ENCODE assay signal across 8 cellular contexts in the genomic region with DNA sequence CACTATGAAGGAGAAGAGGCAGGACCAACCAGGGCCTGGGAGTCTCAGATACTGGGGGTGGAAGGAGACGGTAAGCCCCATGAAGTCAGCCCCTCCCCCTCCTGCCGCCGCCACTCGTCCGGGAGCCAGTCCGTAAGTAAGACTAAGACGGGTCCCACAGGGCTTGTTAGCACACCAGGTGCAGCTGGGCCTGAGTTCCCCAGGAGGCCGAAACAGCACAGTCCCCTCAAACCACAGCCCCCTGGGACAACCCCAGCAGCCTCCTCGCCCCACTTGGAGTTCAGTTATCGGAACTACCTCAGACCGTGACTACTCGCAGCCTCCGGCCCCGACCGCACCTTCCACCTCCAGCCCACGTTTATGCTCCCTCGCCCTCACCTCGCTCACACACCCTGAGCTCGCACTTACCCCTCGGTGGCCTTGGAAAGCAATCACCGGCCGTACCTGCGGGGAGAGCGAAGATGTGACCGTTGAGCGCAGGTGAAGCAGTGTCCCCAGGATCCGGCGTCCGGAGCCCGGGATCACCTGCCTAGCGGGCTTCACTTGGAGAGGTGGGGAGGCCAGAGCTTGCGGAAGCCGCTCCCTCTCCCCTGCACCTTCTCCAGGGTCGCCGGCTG. TPM values are rescaled to one million over a fixed set of nuclear protein-coding genes. Genes with fewer than 3 reads are reported as not detected.
DNase-seq lines count a peak whose midpoint lies in the region; ATAC-seq, FAIRE-seq and TF ChIP-seq lines count a peak whose summit lies in the region.

No MANE protein-coding gene starts in this region.

- peak overlapping the region; percentile 94 for H3K4me3 Mint-ChIP-seq in natural killer cell

- H3K27me3 ChIP-seq in AG04450 (ENCODE audit: control insufficient read depth, insufficient read depth, low read length) (no peaks in the 10 kb centered on the region), H1 (replicated peaks in 1 of 4; ENCODE audit: control insufficient read depth in 3 of 4, extremely low read depth in 1 of 4, insufficient read depth in 3 of 4, low read length in 3 of 4) (peaks cover 0 to 2% (median 0%) of the 10 kb centered on the region in 4 experiments; a peak in 2 of 7 replicates)

- H4K91ac ChIP-seq in H1 (replicated peaks; ENCODE audit: insufficient read length, low read length), result peak overlapping the region; percentile 70

- CTCF ChIA-PET in AG04450 (lab: Charles Lee) (interaction anchor here (0.8 to 1.8 kb wide), 10 partner anchors 8 to 39 kb away, joined by 3 to 13 read pairs (median 5); a partner anchor contains a TSS), RWPE1 (lab: Yijun Ruan, JAX) (interaction anchor here (1.7 kb wide), 1 partner anchor 335 kb away, joined by 5 read pairs; no protein-coding TSS in a partner anchor), H1 (lab: Charles Lee; ENCODE audit: partially characterized antibody) (interaction anchor here (0.8 to 4.8 kb wide), 11 partner anchors 8 to 267 kb away, joined by 3 to 50 read pairs (median 4); a partner anchor contains a TSS)

- peak overlapping the region; percentile 77; the same call in 1 of the 2 replicates for H2AFZ ChIP-seq in H1 (ENCODE audit: low read length)

- H2BK120ac ChIP-seq in H1 (replicated peaks; ENCODE audit: low read depth, low read length), result no peak overlapping the region

- H3K27ac ChIP-seq in AG04450 (ENCODE audit: low read depth, low read length) (peak overlapping the region; percentile 11), RWPE1 (peak overlapping the region; percentile 93), H1 (ENCODE audit: low read depth, low read length) (no peak overlapping the region)

- 0 out of 2 replicates have a peak overlapping the region, but pooled peaks have one; percentile 60 for H2BK5ac ChIP-seq in H1 (ENCODE audit: low read depth, low read length)

- no peaks in the 10 kb centered on the region for H3K9me3 Mint-ChIP-seq in natural killer cell

- H3K27ac Mint-ChIP-seq in natural killer cell, result peak overlapping the region; percentile 85 to 92

- H2BK12ac ChIP-seq in H1 (ENCODE audit: low read depth, low read length), result peak overlapping the region; percentile 50; the same call in 1 of the 2 replicates

- peak; percentile 57 for ATAC-seq in GM18861 (IDR thresholded peaks at IDR 0.05; ENCODE audit: unreplicated experiment)
- ATAC-seq in HG02981 (IDR thresholded peaks at IDR 0.05; ENCODE audit: unreplicated experiment), result peak; percentile 64
- ATAC-seq in natural killer cell, result no peak

- no peaks in the 10 kb centered on the region for H3K79me2 ChIP-seq in H1 (ENCODE audit: control insufficient read depth in 1 of 2, insufficient read depth in 2 of 2, low read length in 2 of 2)

- peak overlapping the region; percentile 83 to 98 for H3K4me2 ChIP-seq in H1 (ENCODE audit: insufficient read depth in 1 of 2, low read depth in 2 of 2, low read length in 2 of 2)

- H3K9me3 ChIP-seq in AG04450 (ENCODE audit: control insufficient read depth, insufficient read depth, low read length), result no peaks in the 10 kb centered on the region
- H3K9me3 ChIP-seq in H1 (ENCODE audit: insufficient read depth in 2 of 2, low read depth in 1 of 2, low read length in 1 of 2), result no peaks in the 10 kb centered on the region

- H3K18ac ChIP-seq in H1 (ENCODE audit: extremely low read depth, low read length), result peak overlapping the region; percentile 90; the same call in 1 of the 2 replicates

- no peak for TF ChIP-seq POLR2A in H1 (IDR thresholded peaks at IDR 0.05; ENCODE audit: control extremely low read depth in 1 of 2, low read depth in 2 of 2, low read length in 2 of 2)

- TF ChIP-seq CTCF in AG04450 (IDR thresholded peaks at IDR 0.05; ENCODE audit: low read depth, low read length), result no peak
- no peak for TF ChIP-seq CTCF in RWPE1 (conservative IDR thresholded peaks at IDR 0.05; ENCODE audit: low read depth)
- TF ChIP-seq CTCF in H1 (IDR thresholded peaks at IDR 0.05; ENCODE audit: control extremely low read depth in 1 of 3, insufficient read depth in 1 of 3, low read depth in 1 of 3, low read length in 3 of 3), result no peak
- TF ChIP-seq CTCF in natural killer cell (IDR thresholded peaks at IDR 0.05), result no peak

- peaks cover 16 to 29% (median 21%) of the 10 kb centered on the region in 4 experiments for H3K36me3 ChIP-seq in H1 (ENCODE audit: control insufficient read depth in 2 of 4, insufficient read depth in 4 of 4, low read length in 3 of 4)

- no peak overlapping the region for H2BK20ac ChIP-seq in H1 (ENCODE audit: low read length)

- no peak for TF ChIP-seq EP300 in H1 (IDR thresholded peaks at IDR 0.05; ENCODE audit: borderline replicate concordance in 1 of 2, low read depth in 2 of 2, low read length in 2 of 2)

- no peak overlapping the region for H3K14ac ChIP-seq in H1 (ENCODE audit: insufficient read length)

- H3K4ac ChIP-seq in H1 (replicated peaks; ENCODE audit: insufficient read length, low read depth, low read length), result no peak overlapping the region

- no peak for TF ChIP-seq RAD21 in H1 (IDR thresholded peaks at IDR 0.05 in 1 of 2, conservative IDR thresholded peaks at IDR 0.05 in 1 of 2; ENCODE audit: low read depth in 2 of 2, low read length in 2 of 2)

- H3K56ac ChIP-seq in H1 (replicated peaks; ENCODE audit: insufficient read length, low read depth, low read length), result peak overlapping the region; percentile 67

- DNase-seq in AG04450 (ENCODE audit: low read depth, low spot score) (no peak), RWPE1 (ENCODE audit: low spot score) (no peak), H1 (ENCODE audit: low read depth in 1 of 2, low spot score in 2 of 2) (peak in 1 of 2 experiments; percentile 84), natural killer cell (no peak), NCI-H2081 treated with DMSO at 0.1 percent for 48 hours (lab: John Stamatoyannopoulos, UW) (no peak)
- DNase-seq in NK-92 treated with Interleukin-12 subunit alpha and Interleukin-12 subunit beta, amount 100 ng/mL, for 24 hours (lab: John Stamatoyannopoulos, UW), result no peak

- peak overlapping the region in 3 of 4 experiments; percentile 10 to 45 (median 40); a peak in 5 of 7 replicates for H3K9ac ChIP-seq in H1 (replicated peaks in 1 of 4; ENCODE audit: extremely low read depth in 1 of 4, low read depth in 3 of 4, low read length in 3 of 4)

- peaks cover 0 to 3% of the 10 kb centered on the region in 2 experiments for H4K20me1 ChIP-seq in H1 (replicated peaks in 1 of 2; ENCODE audit: control insufficient read depth in 1 of 2, insufficient read depth in 2 of 2, low read length in 2 of 2)

- H3K4me3 ChIP-seq in AG04450 (ENCODE audit: low read depth, low read length), result peak overlapping the region; percentile 63
- peak overlapping the region; percentile 51 to 78 (median 71) for H3K4me3 ChIP-seq in H1 (ENCODE audit: extremely low read depth in 1 of 4, insufficient read depth in 2 of 4, low read depth in 3 of 4, low read length in 4 of 4)

- no peaks in the 10 kb centered on the region for H3K27me3 Mint-ChIP-seq in natural killer cell (ENCODE audit: low read depth in 2 of 2)

- 4% methylated on average over 31 of the region's 35 CpGs; no CpG with 5 or more reads in 1 of the 2 experiments for WGBS in H1 (ENCODE audit: extremely low coverage in 1 of 2, insufficient coverage in 1 of 2, insufficient read length in 1 of 2, insufficient replicate concordance in 2 of 2, low coverage in 1 of 2, low lambda C conversion rate in 2 of 2, missing lambda C conversion rate in 1 of 2), 2 experiments

- H2AK5ac ChIP-seq in H1 (ENCODE audit: low read depth, low read length), result no peak overlapping the region

- peaks cover 12% of the 10 kb centered on the region for H3K23me2 ChIP-seq in H1 (ENCODE audit: low read depth, low read length)

- H3K79me1 ChIP-seq in H1 (ENCODE audit: low read depth, low read length), result no peaks in the 10 kb centered on the region

- peaks cover 12 to 22% of the 10 kb centered on the region in 2 donors for H3K4me1 Mint-ChIP-seq in natural killer cell

- FAIRE-seq in H1 (lab: Jason Lieb, UNC), result no peak

- peaks cover 10% of the 10 kb centered on the region for H3K36me3 Mint-ChIP-seq in natural killer cell

- no peak overlapping the region for H2BK15ac ChIP-seq in H1 (ENCODE audit: low read length)

- intact Hi-C loops in natural killer cell (cut with micrococcal nuclease), result no loop called here

- H4K5ac ChIP-seq in H1 (ENCODE audit: insufficient read length, low read depth, low read length), result peak overlapping the region; percentile 30

- H4K8ac ChIP-seq in H1 (ENCODE audit: extremely low read depth, insufficient read depth, low read length), result peak overlapping the region; percentile 91

- peaks cover 0 to 12% (median 5%) of the 10 kb centered on the region in 4 experiments; a peak in 5 of 7 replicates for H3K4me1 ChIP-seq in H1 (replicated peaks in 1 of 4; ENCODE audit: control insufficient read depth in 3 of 4, insufficient read depth in 4 of 4, low read length in 3 of 4)

- POLR2A ChIA-PET in AG04450 (lab: Yijun Ruan, JAX) (interaction anchor here (1.0 to 1.8 kb wide), 3 partner anchors 13 to 24 kb away, joined by 3 to 7 read pairs (median 5); a partner anchor contains a TSS), RWPE1 (lab: Yijun Ruan, JAX; ENCODE audit: low non-redundant PET) (interaction anchor here (0.6 to 0.8 kb wide), 2 partner anchors 12 to 30 kb away, joined by 3 to 10 read pairs; no protein-coding TSS in a partner anchor), H1 (lab: Charles Lee; ENCODE audit: partially characterized antibody) (interaction anchor here (0.7 to 4.8 kb wide), 8 partner anchors 10 to 105 kb away, joined by 3 to 54 read pairs (median 6); a partner anchor contains a TSS)

- no peak overlapping the region for H3K23ac ChIP-seq in H1 (ENCODE audit: insufficient read length)

RNA-seq across cellular contexts. Expression of a gene that starts 0.6 kb away (rescaled TPM):
- polyA plus RNA-seq in AG04450 (2011; rRNA removed) (2.3 and 2.4 TPM in 2 replicates), H1 (2011; rRNA removed) (13.7 and 15.5 TPM in 2 replicates)
- polyA minus RNA-seq in AG04450 (2011; rRNA and poly(A)+ RNA removed), result 5.1 and 8.7 TPM in 2 replicates
- total RNA-seq in H1 (2021; fragmentation: NEBNext Ultra II Directional; extraction: Animal tissue kit (Norgen Biotek cat#: 25700)), result 9.2 and 11.0 TPM in 2 replicates
- 15.8 TPM for polyA plus RNA-seq in H1 (2011; cell fraction: cytosol; rRNA removed)
- polyA plus RNA-seq in H1 (2011; cell fraction: nucleus; rRNA removed), result 20.9 TPM
- 6.7 to 10.4 TPM (median 8.4 TPM) in 4 replicates for polyA plus RNA-seq in H1 (2012, experiment 1 of 2)
- polyA plus RNA-seq in H1 (2012, experiment 2 of 2), result 5.6 TPM
- 5.5 TPM for polyA plus RNA-seq in H1 (2013, experiment 1 of 2)
- polyA plus RNA-seq in H1 (2013, experiment 2 of 2), result 5.8 TPM
- polyA minus RNA-seq in H1 (2011; rRNA and poly(A)+ RNA removed), result 26.8 and 31.5 TPM in 2 replicates
- 10.0 TPM for polyA minus RNA-seq in H1 (2011; cell fraction: cytosol; rRNA and poly(A)+ RNA removed)
- 14.1 TPM for polyA minus RNA-seq in H1 (2011; cell fraction: nucleus; rRNA and poly(A)+ RNA removed)
- total RNA-seq in natural killer cell, result under 1 TPM in 2 of 3 donors, not detected in 1; 0.82 to 0.88 TPM

RNA-seq across cellular contexts. Expression of a gene that starts 15.9 kb away (rescaled TPM):
- polyA plus RNA-seq in AG04450 (2011; rRNA removed) (608 and 874 TPM in 2 replicates), H1 (2011; rRNA removed) (999 and 1,376 TPM in 2 replicates)
- polyA minus RNA-seq in AG04450 (2011; rRNA and poly(A)+ RNA removed), result 304 and 401 TPM in 2 replicates
- total RNA-seq in H1 (2021; fragmentation: NEBNext Ultra II Directional; extraction: Animal tissue kit (Norgen Biotek cat#: 25700)), result 655 and 672 TPM in 2 replicates
- polyA plus RNA-seq in H1 (2011; cell fraction: cytosol; rRNA removed), result 1,174 TPM
- polyA plus RNA-seq in H1 (2011; cell fraction: nucleus; rRNA removed), result 1,118 TPM
- 775 to 1,254 TPM (median 901 TPM) in 4 replicates for polyA plus RNA-seq in H1 (2012, experiment 1 of 2)
- 2,658 TPM for polyA plus RNA-seq in H1 (2012, experiment 2 of 2)
- polyA plus RNA-seq in H1 (2013, experiment 1 of 2), result 1,567 TPM
- polyA plus RNA-seq in H1 (2013, experiment 2 of 2), result 1,462 TPM
- polyA minus RNA-seq in H1 (2011; rRNA and poly(A)+ RNA removed), result 150 and 259 TPM in 2 replicates
- polyA minus RNA-seq in H1 (2011; cell fraction: cytosol; rRNA and poly(A)+ RNA removed), result 192 TPM
- polyA minus RNA-seq in H1 (2011; cell fraction: nucleus; rRNA and poly(A)+ RNA removed), result 219 TPM
- 100 to 1,000 TPM; 476 to 551 (median 526) TPM for total RNA-seq in natural killer cell

RNA-seq across cellular contexts. Expression of a gene that starts 23.8 kb away (rescaled TPM):
- polyA plus RNA-seq in AG04450 (2011; rRNA removed) (0.05 TPM in 1 of 2 replicates, not detected in the other), H1 (2011; rRNA removed) (0.08 and 0.14 TPM in 2 replicates)
- polyA minus RNA-seq in AG04450 (2011; rRNA and poly(A)+ RNA removed), result not detected in 2 replicates
- not detected in 2 replicates for total RNA-seq in H1 (2021; fragmentation: NEBNext Ultra II Directional; extraction: Animal tissue kit (Norgen Biotek cat#: 25700))
- polyA plus RNA-seq in H1 (2011; cell fraction: cytosol; rRNA removed), result 0.16 TPM
- 0.11 TPM for polyA plus RNA-seq in H1 (2011; cell fraction: nucleus; rRNA removed)
- not detected in 4 replicates for polyA plus RNA-seq in H1 (2012, experiment 1 of 2)
- polyA plus RNA-seq in H1 (2012, experiment 2 of 2), result 0.91 TPM
- 0.08 TPM for polyA plus RNA-seq in H1 (2013, experiment 1 of 2)
- polyA plus RNA-seq in H1 (2013, experiment 2 of 2), result 0.06 TPM
- polyA minus RNA-seq in H1 (2011; rRNA and poly(A)+ RNA removed), result 0.06 TPM in 1 of 2 replicates, not detected in the other
- not detected for polyA minus RNA-seq in H1 (2011; cell fraction: cytosol; rRNA and poly(A)+ RNA removed)
- not detected for polyA minus RNA-seq in H1 (2011; cell fraction: nucleus; rRNA and poly(A)+ RNA removed)
- under 1 TPM in 2 of 3 donors, not detected in 1; 0.18 to 0.25 TPM for total RNA-seq in natural killer cell

RNA-seq across cellular contexts. Expression of a gene that starts 24.2 kb away (rescaled TPM):
- polyA plus RNA-seq in AG04450 (2011; rRNA removed) (6.4 and 10.7 TPM in 2 replicates), H1 (2011; rRNA removed) (5.0 and 5.4 TPM in 2 replicates)
- polyA minus RNA-seq in AG04450 (2011; rRNA and poly(A)+ RNA removed), result 5.4 and 5.8 TPM in 2 replicates
- 9.9 and 17.6 TPM in 2 replicates for total RNA-seq in H1 (2021; fragmentation: NEBNext Ultra II Directional; extraction: Animal tissue kit (Norgen Biotek cat#: 25700))
- 7.6 TPM for polyA plus RNA-seq in H1 (2011; cell fraction: cytosol; rRNA removed)
- 11.4 TPM for polyA plus RNA-seq in H1 (2011; cell fraction: nucleus; rRNA removed)
- 5.7 to 13.5 TPM (median 7.3 TPM) in 4 replicates for polyA plus RNA-seq in H1 (2012, experiment 1 of 2)
- 2.6 TPM for polyA plus RNA-seq in H1 (2012, experiment 2 of 2)
- 191 TPM for polyA plus RNA-seq in H1 (2013, experiment 1 of 2)
- polyA plus RNA-seq in H1 (2013, experiment 2 of 2), result 216 TPM
- polyA minus RNA-seq in H1 (2011; rRNA and poly(A)+ RNA removed), result 4.3 and 6.2 TPM in 2 replicates
- 21.1 TPM for polyA minus RNA-seq in H1 (2011; cell fraction: cytosol; rRNA and poly(A)+ RNA removed)
- polyA minus RNA-seq in H1 (2011; cell fraction: nucleus; rRNA and poly(A)+ RNA removed), result 17.1 TPM
- 10 to 100 TPM; 19.8 to 29.3 (median 25.8) TPM for total RNA-seq in natural killer cell

RNA-seq across cellular contexts. Expression of a gene that starts 30.0 kb away (rescaled TPM):
- polyA plus RNA-seq in AG04450 (2011; rRNA removed) (308 and 326 TPM in 2 replicates), H1 (2011; rRNA removed) (70.8 and 90.4 TPM in 2 replicates)
- 57.5 and 97.1 TPM in 2 replicates for polyA minus RNA-seq in AG04450 (2011; rRNA and poly(A)+ RNA removed)
- 653 and 655 TPM in 2 replicates for total RNA-seq in H1 (2021; fragmentation: NEBNext Ultra II Directional; extraction: Animal tissue kit (Norgen Biotek cat#: 25700))
- polyA plus RNA-seq in H1 (2011; cell fraction: cytosol; rRNA removed), result 121 TPM
- polyA plus RNA-seq in H1 (2011; cell fraction: nucleus; rRNA removed), result 1,003 TPM
- 447 to 565 TPM (median 501 TPM) in 4 replicates for polyA plus RNA-seq in H1 (2012, experiment 1 of 2)
- 101 TPM for polyA plus RNA-seq in H1 (2012, experiment 2 of 2)
- 710 TPM for polyA plus RNA-seq in H1 (2013, experiment 1 of 2)
- polyA plus RNA-seq in H1 (2013, experiment 2 of 2), result 740 TPM
- 32.6 and 46.8 TPM in 2 replicates for polyA minus RNA-seq in H1 (2011; rRNA and poly(A)+ RNA removed)
- polyA minus RNA-seq in H1 (2011; cell fraction: cytosol; rRNA and poly(A)+ RNA removed), result 236 TPM
- polyA minus RNA-seq in H1 (2011; cell fraction: nucleus; rRNA and poly(A)+ RNA removed), result 109 TPM
- total RNA-seq in natural killer cell, result 100 to 1,000 TPM; 295 to 334 (median 312) TPM

Comparison
In these comparisons a context has a peak if more than half of its experiments do, and no peak if none do; other contexts are left out.
1. ATAC-seq: peak in GM18861 (single experiment) and HG02981 (single experiment); none in natural killer cell (0 of 3).